1 cellular context compared by ENCODE assay signal in genomic region chr1:245749053-245749452, GRCh38.
A peak's percentile ranks its signal among the peaks of the same experiment; 100 is the strongest.
TF ChIP-seq lines count a peak whose summit lies in the region.

No MANE protein-coding gene starts in this region.

TF ChIP-seq in SK-N-SH, 30 proteins besides CTCF, POLR2A, EP300 and RAD21 (continued from another document):
- TF ChIP-seq USF1 (IDR thresholded peaks at IDR 0.05; ENCODE audit: borderline replicate concordance, low read depth) (no peak), REST (IDR thresholded peaks at IDR 0.05; ENCODE audit: low read depth, low read length) (no peak), TCF12 (IDR thresholded peaks at IDR 0.05) (peak; percentile 29; the same call in 1 of the 2 replicates)
